Comparison of ENCODE assay signal across 7 cellular contexts in the genomic region with DNA sequence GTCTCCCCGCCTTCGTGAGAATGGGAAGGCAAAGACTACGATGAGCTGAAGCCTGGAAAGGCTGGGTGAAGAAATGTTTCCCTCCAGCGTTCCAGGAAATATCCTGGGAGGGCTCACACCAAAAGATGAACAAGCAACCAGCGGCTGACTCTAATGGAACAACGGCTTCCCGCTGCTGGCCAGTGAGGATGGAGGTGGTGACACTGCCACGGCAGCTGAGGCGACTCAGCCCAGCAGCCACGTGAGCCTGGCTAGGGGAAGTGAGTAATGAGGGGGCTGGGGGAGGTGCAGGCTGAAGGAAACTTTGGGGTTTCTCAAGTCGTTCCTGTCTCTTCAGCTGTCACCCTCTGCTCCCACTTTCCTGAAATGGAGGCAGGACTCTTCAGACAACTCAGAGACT.
DNase-seq lines count a peak whose midpoint lies in the region; ATAC-seq, FAIRE-seq and TF ChIP-seq lines count a peak whose summit lies in the region.

No MANE protein-coding gene starts in this region.

- peaks cover 14 to 20% of the 10 kb centered on the region in 2 donors for H3K4me1 ChIP-seq in thoracic aorta (ENCODE audit: control insufficient read depth in 1 of 2, low read depth in 2 of 2)

- peak overlapping the region in 1 of 2 donors; percentile 7 for H3K27ac ChIP-seq in thoracic aorta

- H3K27me3 ChIP-seq in thoracic aorta (replicated peaks; ENCODE audit: insufficient read depth), result no peaks in the 10 kb centered on the region

- H3K4me3 ChIP-seq in thoracic aorta, result peak overlapping the region; percentile 21

- H3K36me3 ChIP-seq in thoracic aorta, result no peaks in the 10 kb centered on the region

- no peak for TF ChIP-seq CTCF in thoracic aorta (IDR thresholded peaks at IDR 0.05)

- no peaks in the 10 kb centered on the region for H3K9me3 ChIP-seq in thoracic aorta

- DNase-seq in GM19239 (ENCODE audit: insufficient read length, low spot score) (peak; percentile 28), left lobe of liver (ENCODE audit: low spot score) (no peak), thoracic aorta (ENCODE audit: low spot score) (no peak), NCI-H128 (lab: John Stamatoyannopoulos, UW; ENCODE audit: unreplicated experiment) (no peak)
- DNase-seq in activated CD8-positive, alpha-beta memory T cell treated with anti-CD3 and anti-CD28 coated beads, Interleukin-2, amount 50 U/mL, for 48 hours, result peak; percentile 69

- FAIRE-seq in GM19239 (lab: Jason Lieb, UNC), result peak; percentile 82

- ATAC-seq in HG03521 (IDR thresholded peaks at IDR 0.05; ENCODE audit: unreplicated experiment) (peak; percentile 56), left lobe of liver (peak; percentile 46), thoracic aorta (ENCODE audit: insufficient number of reproducible peaks, low FRiP score, low read depth) (no peak), GM18520 (IDR thresholded peaks at IDR 0.05; ENCODE audit: unreplicated experiment) (no peak)

Comparison
In these comparisons a context has a peak if more than half of its experiments do, and no peak if none do; other contexts are left out.
1. DNase-seq: peak in GM19239 (single experiment) and activated CD8-positive, alpha-beta memory T cell treated with anti-CD3 and anti-CD28 coated beads, Interleukin-2, amount 50 U/mL, for 48 hours (single experiment); none in left lobe of liver (single experiment), thoracic aorta (single experiment) and NCI-H128 (single experiment).
2. ATAC-seq: peak in HG03521 (single experiment) and left lobe of liver (single experiment); none in thoracic aorta (single experiment) and GM18520 (single experiment).